ENCODE assay signal across 23 cellular contexts in genomic region chr18:31491586-31491985, GRCh38. TPM values are rescaled to one million over a fixed set of nuclear protein-coding genes. Genes with fewer than 3 reads are reported as not detected.
"Had no signal": no experiment of that assay in that cellular context is flagged by ENCODE, and none has a peak within 500 bp of the region (broad histone marks: within the 10 kb centered on the region; RNA-seq: fewer than 3 reads in every experiment).

No MANE protein-coding gene starts in this region.

- DNase-seq: activated CD4-positive, alpha-beta memory T cell treated with anti-CD3 and anti-CD28 coated beads for 36 hours; activated CD4-positive, alpha-beta T cell treated with anti-CD3 and anti-CD28 coated beads, Interleukin-2, amount 10 ng/mL, durations not matched to agents 7 days and 5 days; activated CD4-positive, CD25-positive, alpha-beta regulatory T cell; activated CD8-positive, alpha-beta memory T cell treated with anti-CD3 and anti-CD28 coated beads for 24 hours; activated gamma-delta T cell; activated naive CD4-positive, alpha-beta T cell treated with anti-CD3 and anti-CD28 coated beads for 36 hours; activated T-cell treated with anti-CD3 and anti-CD28 coated beads, Interleukin-2, amount 50 U/mL, for 48 hours; brain microvascular endothelial cell; caudate nucleus; Kasumi-1; NCI-H1048; NCI-H146; NCI-H187 treated with DMSO at 0.1 percent for 48 hours; NCI-H2081 treated with DMSO at 0.1 percent for 48 hours; NCI-H446; T-helper 1 cell had no signal

- H3K36me3 ChIP-seq: brain microvascular endothelial cell had no signal

- H3K9me3 Mint-ChIP-seq: activated CD4-positive, alpha-beta memory T cell treated with anti-CD3 and anti-CD28 coated beads for 36 hours; activated CD4-positive, alpha-beta T cell treated with anti-CD3 and anti-CD28 coated beads, Interleukin-2, amount 10 ng/mL, durations not matched to agents 7 days and 5 days; activated naive CD4-positive, alpha-beta T cell treated with anti-CD3 and anti-CD28 coated beads for 36 hours; activated T-helper 17 cell treated with anti-CD3 and anti-CD28 coated beads, Interleukin-2, amount 50 U/mL, for 72 hours had no signal

- H3K27ac ChIP-seq: brain microvascular endothelial cell, SK-N-MC, VCaP had no signal

- H3K4me1 Mint-ChIP-seq: activated CD4-positive, alpha-beta T cell treated with anti-CD3 and anti-CD28 coated beads, Interleukin-2, amount 10 ng/mL, durations not matched to agents 7 days and 5 days; activated T-helper 17 cell treated with anti-CD3 and anti-CD28 coated beads, Interleukin-2, amount 50 U/mL, for 72 hours had no signal

- H3K27me3 ChIP-seq: brain microvascular endothelial cell had no signal

- H3K4me3 Mint-ChIP-seq: activated CD4-positive, alpha-beta memory T cell treated with anti-CD3 and anti-CD28 coated beads for 36 hours; activated CD4-positive, alpha-beta T cell treated with anti-CD3 and anti-CD28 coated beads, Interleukin-2, amount 10 ng/mL, durations not matched to agents 7 days and 5 days; activated naive CD4-positive, alpha-beta T cell treated with anti-CD3 and anti-CD28 coated beads for 36 hours; activated naive CD8-positive, alpha-beta T cell; activated T-helper 17 cell treated with anti-CD3 and anti-CD28 coated beads, Interleukin-2, amount 50 U/mL, for 72 hours had no signal

- H3K36me3 Mint-ChIP-seq: activated CD4-positive, alpha-beta memory T cell treated with anti-CD3 and anti-CD28 coated beads for 36 hours; activated naive CD8-positive, alpha-beta T cell had no signal

- H3K4me3 ChIP-seq: SK-N-MC had no signal

- H3K27ac Mint-ChIP-seq: activated CD4-positive, alpha-beta memory T cell treated with anti-CD3 and anti-CD28 coated beads for 36 hours; activated CD4-positive, alpha-beta T cell treated with anti-CD3 and anti-CD28 coated beads, Interleukin-2, amount 10 ng/mL, durations not matched to agents 7 days and 5 days; activated naive CD4-positive, alpha-beta T cell treated with anti-CD3 and anti-CD28 coated beads for 36 hours; activated naive CD8-positive, alpha-beta T cell; activated T-helper 17 cell treated with anti-CD3 and anti-CD28 coated beads, Interleukin-2, amount 50 U/mL, for 72 hours had no signal

RNA-seq across cellular contexts. Expression of gene DSG3, which starts 44.0 kb away (rescaled TPM):
- total RNA-seq: activated CD4-positive, alpha-beta memory T cell treated with anti-CD3 and anti-CD28 coated beads for 36 hours; activated CD4-positive, alpha-beta T cell treated with anti-CD3 and anti-CD28 coated beads, Interleukin-2, amount 10 ng/mL, durations not matched to agents 7 days and 5 days; activated naive CD4-positive, alpha-beta T cell treated with anti-CD3 and anti-CD28 coated beads for 36 hours; activated T-helper 17 cell treated with anti-CD3 and anti-CD28 coated beads, Interleukin-2, amount 50 U/mL, for 72 hours; Right ventricle myocardium inferior; RPMI7951; T-helper 2 cell treated with Interferon-gamma antibody and Interleukin-4, amounts not matched to agents 100 ng/mL and 5 ng/mL, for 36 hours had no signal
